In genomic region chr2:16665746-16666452, GRCh38 we compare ENCODE assay signal across 8 cellular contexts. TPM values are rescaled to one million over a fixed set of nuclear protein-coding genes. Genes with fewer than 3 reads are reported as not detected.
DNase-seq lines count a peak whose midpoint lies in the region; ATAC-seq and TF ChIP-seq lines count a peak whose summit lies in the region.

TSS of gene CYRIA (minus strand) at chr2:16665834. CDS start at chr2:16588119, 77,715 bp downstream.

- H3K27me3 ChIP-seq in BLaER1 treated with 17β-estradiol and CSF1 and Interleukin-3, amounts not matched to agents 10 nM and 100 nM = no peaks in the 10 kb centered on the region
- H3K27me3 ChIP-seq in HUES48 (ENCODE audit: control insufficient read depth, insufficient read depth, low read length) (peaks cover 32% of the 10 kb centered on the region), right lobe of liver (no peaks in the 10 kb centered on the region)

- 0 out of 22 replicates have a peak, but pooled peaks cover 0 to 3% (median 0%) of the 10 kb centered on the region in 11 experiments for H3K36me3 ChIP-seq in BLaER1 treated with 17β-estradiol and CSF1 and Interleukin-3, amounts not matched to agents 10 nM and 100 nM
- no peaks in the 10 kb centered on the region for H3K36me3 ChIP-seq in HUES48 (ENCODE audit: control insufficient read depth, insufficient read depth, low read length)
- no peaks in the 10 kb centered on the region for H3K36me3 ChIP-seq in right lobe of liver

- intact Hi-C loops in right lobe of liver (cut with DNase I) = no loop called here

- peak within 1 kb of the TSS; percentile 57 to 87 (median 71) for H3K27ac ChIP-seq in BLaER1 treated with 17β-estradiol and CSF1 and Interleukin-3, amounts not matched to agents 10 nM and 100 nM
- peak within 1 kb of the TSS; percentile 18 for H3K27ac ChIP-seq in HUES48 (ENCODE audit: low read depth, low read length)
- peak within 1 kb of the TSS in 1 of 2 donors; percentile 80 for H3K27ac ChIP-seq in coronary artery
- H3K27ac ChIP-seq in right lobe of liver = peak within 1 kb of the TSS; percentile 47 to 73 (median 65)

- peak; percentile 66 for ATAC-seq in GM21360 (IDR thresholded peaks at IDR 0.05; ENCODE audit: unreplicated experiment)
- peak; percentile 52 to 62 for ATAC-seq in activated CD4-positive, CD25-positive, alpha-beta regulatory T cell treated with anti-CD3 and anti-CD28 coated beads, Interleukin-2, amount 50 U/mL, for 24 hours
- ATAC-seq in right lobe of liver = peak; percentile 81 to 85 (median 83)

- TF ChIP-seq POLR2A in right lobe of liver (IDR thresholded peaks at IDR 0.05) = no peak

- H3K4me2 ChIP-seq in BLaER1 treated with 17β-estradiol and CSF1 and Interleukin-3, amounts not matched to agents 10 nM and 100 nM = peak within 1 kb of the TSS; percentile 97 to 100 (median 99)

- 21% methylated on average over 12 of the region's 54 CpGs for WGBS in right lobe of liver (ENCODE audit: insufficient coverage, low coverage, low lambda C conversion rate, missing lambda C conversion rate)

- peaks cover 0 to 30% (median 9%) of the 10 kb centered on the region in 11 experiments; a peak in 10 of 22 replicates for H4K20me1 ChIP-seq in BLaER1 treated with 17β-estradiol and CSF1 and Interleukin-3, amounts not matched to agents 10 nM and 100 nM

- no peak for TF ChIP-seq CTCF in coronary artery (IDR thresholded peaks at IDR 0.05)
- TF ChIP-seq CTCF in right lobe of liver (IDR thresholded peaks at IDR 0.05) = no peak

- no peaks in the 10 kb centered on the region for H3K9me3 ChIP-seq in BLaER1 treated with 17β-estradiol and CSF1 and Interleukin-3, amounts not matched to agents 10 nM and 100 nM (replicated peaks in 1 of 11)
- H3K9me3 ChIP-seq in HUES48 (ENCODE audit: control insufficient read depth, insufficient read depth, low read length) (no peaks in the 10 kb centered on the region), right lobe of liver (no peaks in the 10 kb centered on the region)

- peak within 1 kb of the TSS; percentile 68 to 87 (median 80) for H3K4me3 ChIP-seq in BLaER1 treated with 17β-estradiol and CSF1 and Interleukin-3, amounts not matched to agents 10 nM and 100 nM
- peak within 1 kb of the TSS; percentile 69 for H3K4me3 ChIP-seq in HUES48 (ENCODE audit: low read depth, low read length)
- H3K4me3 ChIP-seq in coronary artery = peak within 1 kb of the TSS; percentile 79
- H3K4me3 ChIP-seq in right lobe of liver = peak within 1 kb of the TSS; percentile 42 to 54 (median 47)

- DNase-seq in coronary artery (ENCODE audit: low spot score) (peak; percentile 79), right lobe of liver (peak; percentile 66 to 83 (median 83)), NCI-H2081 treated with DMSO at 0.1 percent for 48 hours (lab: John Stamatoyannopoulos, UW) (no peak)
- peak; percentile 29 for DNase-seq in stimulated activated CD4-positive, alpha-beta T cell treated with anti-CD3 and anti-CD28 coated beads, Interleukin-4, amount 100 ng/mL, for 24 hours

- H3K4me1 ChIP-seq in BLaER1 treated with 17β-estradiol and CSF1 and Interleukin-3, amounts not matched to agents 10 nM and 100 nM = peaks cover 45 to 59% (median 51%) of the 10 kb centered on the region in 10 experiments
- H3K4me1 ChIP-seq in HUES48 (ENCODE audit: control insufficient read depth, insufficient read depth, low read length) (peaks cover 7% of the 10 kb centered on the region; the same call in 1 of the 2 replicates), right lobe of liver (no peaks in the 10 kb centered on the region)

- peak within 1 kb of the TSS; percentile 78 to 91 (median 82) for H3K9ac ChIP-seq in BLaER1 treated with 17β-estradiol and CSF1 and Interleukin-3, amounts not matched to agents 10 nM and 100 nM
- H3K9ac ChIP-seq in HUES48 (ENCODE audit: low read depth, low read length) = no peak within 1 kb of the TSS

RNA-seq across cellular contexts. Expression of gene CYRIA, which starts in this region (rescaled TPM):
- 1 to 10 TPM; 1.6 to 6.3 (median 3.1) TPM for total RNA-seq in right lobe of liver
